22 cellular contexts compared by ENCODE assay signal in the genomic region with DNA sequence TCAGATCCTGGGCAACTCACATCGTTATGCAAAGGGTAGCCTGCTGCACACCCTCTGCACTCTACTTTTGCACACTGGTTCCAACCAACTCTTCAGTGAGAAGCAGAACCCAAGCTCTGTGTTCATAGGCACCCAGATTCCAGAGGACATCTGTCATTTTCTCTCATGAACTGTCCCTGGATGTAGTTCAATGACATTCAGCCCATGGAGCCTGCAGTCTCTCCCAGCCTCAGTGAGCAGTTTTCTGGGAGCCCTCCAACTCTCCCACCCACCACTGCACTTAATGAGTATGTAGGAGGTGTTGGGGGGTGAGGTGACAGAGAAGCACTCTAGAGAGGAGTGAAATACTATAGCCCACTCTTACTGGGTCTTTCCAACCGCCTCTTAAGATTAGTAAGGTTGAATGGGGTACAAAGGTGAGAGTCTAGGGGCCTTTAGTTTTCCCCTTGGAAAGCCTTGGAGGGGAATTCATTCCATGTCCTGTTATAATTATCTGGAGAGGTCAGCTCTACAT. TPM values are rescaled to one million over a fixed set of nuclear protein-coding genes. Genes with fewer than 3 reads are reported as not detected.
A peak's percentile ranks its signal among the peaks of the same experiment; 100 is the strongest.
DNase-seq lines count a peak whose midpoint lies in the region; ATAC-seq and TF ChIP-seq lines count a peak whose summit lies in the region.
"Had no signal": no experiment of that assay in that cellular context is flagged by ENCODE, and none has a peak within 500 bp of the region (broad histone marks: within the 10 kb centered on the region; RNA-seq: fewer than 3 reads in every experiment).

No MANE protein-coding gene starts in this region.

- no peak overlapping the region for H3K4me3 ChIP-seq in SK-N-SH (ENCODE audit: low read depth in 2 of 2, low read length in 1 of 2)
- H3K4me3 ChIP-seq in cardiac muscle cell: no peak overlapping the region
- H3K4me3 ChIP-seq: HAP-1 had no signal

- H3K27ac ChIP-seq in SK-N-SH (ENCODE audit: low read depth in 2 of 2, low read length in 1 of 2) (peak overlapping the region; percentile 53 to 86), cardiac muscle cell (peak overlapping the region; percentile 91)
- H3K27ac ChIP-seq: C4-2B, RWPE1 had no signal

- ATAC-seq in SK-N-SH treated with all-trans-retinoic acid at 6 μM for 48 hours (no peak), HG03196 (IDR thresholded peaks at IDR 0.05; ENCODE audit: unreplicated experiment) (no peak)

- no peak for TF ChIP-seq EP300 in SK-N-SH (IDR thresholded peaks at IDR 0.05; ENCODE audit: borderline replicate concordance in 1 of 2, low read depth in 1 of 2, low read length in 1 of 2)

- WGBS in SK-N-SH (ENCODE audit: low lambda C conversion rate): 96% methylated on average over 2 of the region's 2 CpGs

- CTCF ChIA-PET in SK-N-SH (lab: Yijun Ruan, JAX): interaction anchor here (1.1 to 4.4 kb wide), 2 partner anchors 55 to 205 kb away, joined by 5 to 13 read pairs; no protein-coding TSS in a partner anchor

- TF ChIP-seq CTCF in SK-N-SH (IDR thresholded peaks at IDR 0.05) (no peak), cardiac muscle cell (IDR thresholded peaks at IDR 0.05; ENCODE audit: low read depth, low read length) (no peak)

- POLR2A ChIA-PET in SK-N-SH (lab: Yijun Ruan, JAX): no interaction called here

- no peaks in the 10 kb centered on the region for H3F3A ChIP-seq in SK-N-SH (replicated peaks; ENCODE audit: insufficient read depth)

- DNase-seq in SK-N-SH (no peak), cardiac muscle cell (ENCODE audit: low read depth in 1 of 2, low spot score in 1 of 2) (no peak), left kidney (ENCODE audit: low read depth, low spot score) (peak; percentile 63), NCI-H748 treated with DMSO at 0.1 percent for 48 hours (lab: John Stamatoyannopoulos, UW) (no peak), NCI-H774 (lab: John Stamatoyannopoulos, UW) (no peak)
- DNase-seq: 8988T; AML-193; Calu3; CD8-positive, alpha-beta memory T cell; DMS153; MV-4-11; NCI-H2081; NK-92 treated with Interleukin-12 subunit alpha and Interleukin-12 subunit beta, amount 100 ng/mL, for 24 hours had no signal

- H3K79me2 ChIP-seq in SK-N-SH (ENCODE audit: insufficient read depth): no peaks in the 10 kb centered on the region

- no peaks in the 10 kb centered on the region for H3K36me3 ChIP-seq in SK-N-SH (replicated peaks in 1 of 2; ENCODE audit: control insufficient read depth in 1 of 2, insufficient read depth in 2 of 2, low read length in 1 of 2)
- no peaks in the 10 kb centered on the region for H3K36me3 ChIP-seq in cardiac muscle cell
- H3K36me3 ChIP-seq: HAP-1 had no signal

- H3K4me2 ChIP-seq in SK-N-SH: peak overlapping the region; percentile 20; the same call in 1 of the 2 replicates

- H4K20me1 ChIP-seq in SK-N-SH (ENCODE audit: insufficient read depth): no peaks in the 10 kb centered on the region

- no peak for TF ChIP-seq RAD21 in SK-N-SH (IDR thresholded peaks at IDR 0.05; ENCODE audit: low read length)

- no peaks in the 10 kb centered on the region for H3K27me3 ChIP-seq in SK-N-SH (ENCODE audit: insufficient read depth)
- no peaks in the 10 kb centered on the region for H3K27me3 ChIP-seq in cardiac muscle cell

- H3K4me1 ChIP-seq in SK-N-SH (ENCODE audit: control insufficient read depth in 1 of 2, insufficient read depth in 2 of 2, low read depth in 1 of 2, low read length in 1 of 2): peaks cover 19 to 22% of the 10 kb centered on the region in 2 experiments
- peaks cover 35% of the 10 kb centered on the region for H3K4me1 ChIP-seq in cardiac muscle cell (ENCODE audit: low read depth)
- H3K4me1 ChIP-seq: HAP-1 had no signal

- no peak overlapping the region for H3K9ac ChIP-seq in SK-N-SH

- no peaks in the 10 kb centered on the region for H3K9me2 ChIP-seq in SK-N-SH

- no peak overlapping the region for H2AFZ ChIP-seq in SK-N-SH (ENCODE audit: low read depth)

- H3K9me3 ChIP-seq in SK-N-SH: no peaks in the 10 kb centered on the region
- H3K9me3 ChIP-seq in cardiac muscle cell (ENCODE audit: low read depth): no peaks in the 10 kb centered on the region
- H3K9me3 ChIP-seq: HAP-1 had no signal

TF ChIP-seq in SK-N-SH, 30 proteins besides CTCF, POLR2A, EP300 and RAD21:
- TF ChIP-seq GATA2 (CRISPR knock-in tag; IDR thresholded peaks at IDR 0.05): no peak
- no peak for TF ChIP-seq RCOR1 (IDR thresholded peaks at IDR 0.05; ENCODE audit: low read length)
- TF ChIP-seq YY1 (IDR thresholded peaks at IDR 0.05; ENCODE audit: low read depth): no peak
- no peak for TF ChIP-seq TCF12 (IDR thresholded peaks at IDR 0.05)
- no peak for TF ChIP-seq ELF1 (IDR thresholded peaks at IDR 0.05)
- TF ChIP-seq USF1 (IDR thresholded peaks at IDR 0.05; ENCODE audit: borderline replicate concordance, low read depth): no peak
TF ChIP-seq in SK-N-SH: peak in this region for 0.

TF ChIP-seq in SK-N-SH treated with all-trans-retinoic acid at 6 μM for 48 hours, 23 proteins besides CTCF, POLR2A, EP300 and RAD21:
- TF ChIP-seq GLIS3 (CRISPR knock-in tag; IDR thresholded peaks at IDR 0.05) (no peak), PPARA (CRISPR knock-in tag; IDR thresholded peaks at IDR 0.05; ENCODE audit: borderline replicate concordance) (no peak), ARNTL (CRISPR knock-in tag; IDR thresholded peaks at IDR 0.05; ENCODE audit: borderline replicate concordance, low read depth) (no peak), CREB5 (CRISPR knock-in tag; IDR thresholded peaks at IDR 0.05; ENCODE audit: low read depth) (no peak), ZFP30 (CRISPR knock-in tag; IDR thresholded peaks at IDR 0.05) (no peak), ZFP3 (CRISPR knock-in tag; IDR thresholded peaks at IDR 0.05) (no peak), ISL1 (CRISPR knock-in tag; IDR thresholded peaks at IDR 0.05) (no peak), OSR1 (CRISPR knock-in tag; IDR thresholded peaks at IDR 0.05) (no peak), ZNF565 (CRISPR knock-in tag; conservative IDR thresholded peaks at IDR 0.05; ENCODE audit: low read depth) (no peak), ZNF70 (CRISPR knock-in tag; IDR thresholded peaks at IDR 0.05) (no peak), TCF4 (CRISPR knock-in tag; IDR thresholded peaks at IDR 0.05; ENCODE audit: borderline replicate concordance) (no peak), TSHZ2 (CRISPR knock-in tag; IDR thresholded peaks at IDR 0.05) (no peak), RARB (CRISPR knock-in tag; IDR thresholded peaks at IDR 0.05) (no peak), ZC3H10 (CRISPR knock-in tag; IDR thresholded peaks at IDR 0.05) (no peak), ZNF8 (CRISPR knock-in tag; IDR thresholded peaks at IDR 0.05) (no peak)
- TF ChIP-seq, protein P1, sequence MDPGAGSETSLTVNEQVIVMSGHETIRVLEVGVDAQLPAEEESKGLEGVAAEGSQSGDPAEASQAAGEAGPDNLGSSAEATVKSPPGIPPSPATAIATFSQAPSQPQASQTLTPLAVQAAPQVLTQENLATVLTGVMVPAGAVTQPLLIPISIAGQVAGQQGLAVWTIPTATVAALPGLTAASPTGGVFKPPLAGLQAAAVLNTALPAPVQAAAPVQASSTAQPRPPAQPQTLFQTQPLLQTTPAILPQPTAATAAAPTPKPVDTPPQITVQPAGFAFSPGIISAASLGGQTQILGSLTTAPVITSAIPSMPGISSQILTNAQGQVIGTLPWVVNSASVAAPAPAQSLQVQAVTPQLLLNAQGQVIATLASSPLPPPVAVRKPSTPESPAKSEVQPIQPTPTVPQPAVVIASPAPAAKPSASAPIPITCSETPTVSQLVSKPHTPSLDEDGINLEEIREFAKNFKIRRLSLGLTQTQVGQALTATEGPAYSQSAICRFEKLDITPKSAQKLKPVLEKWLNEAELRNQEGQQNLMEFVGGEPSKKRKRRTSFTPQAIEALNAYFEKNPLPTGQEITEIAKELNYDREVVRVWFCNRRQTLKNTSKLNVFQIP (CRISPR knock-in tag; IDR thresholded peaks at IDR 0.05; ENCODE audit: borderline replicate concordance, low read depth): no peak

RNA-seq across cellular contexts. Expression of gene APOBEC4, which starts 58.1 kb away (rescaled TPM):
- polyA plus RNA-seq in SK-N-SH (2012; rRNA removed) (not detected in 2 replicates), cardiac muscle cell (0.42 TPM in 1 of 2 replicates, not detected in the other)
- polyA plus RNA-seq in SK-N-SH (2012; cell fraction: cytosol; rRNA removed): not detected in 2 replicates
- polyA plus RNA-seq in SK-N-SH (2012; cell fraction: nucleus; rRNA removed): not detected in 2 replicates
- not detected in 2 replicates for total RNA-seq in cardiac muscle cell
- total RNA-seq: Calu3; CD8-positive, alpha-beta memory T cell; G401; NCI-H460 had no signal
- polyA plus RNA-seq: AG04450; CD8-positive, alpha-beta memory T cell; IgD-negative memory B cell had no signal
